In the genomic region with DNA sequence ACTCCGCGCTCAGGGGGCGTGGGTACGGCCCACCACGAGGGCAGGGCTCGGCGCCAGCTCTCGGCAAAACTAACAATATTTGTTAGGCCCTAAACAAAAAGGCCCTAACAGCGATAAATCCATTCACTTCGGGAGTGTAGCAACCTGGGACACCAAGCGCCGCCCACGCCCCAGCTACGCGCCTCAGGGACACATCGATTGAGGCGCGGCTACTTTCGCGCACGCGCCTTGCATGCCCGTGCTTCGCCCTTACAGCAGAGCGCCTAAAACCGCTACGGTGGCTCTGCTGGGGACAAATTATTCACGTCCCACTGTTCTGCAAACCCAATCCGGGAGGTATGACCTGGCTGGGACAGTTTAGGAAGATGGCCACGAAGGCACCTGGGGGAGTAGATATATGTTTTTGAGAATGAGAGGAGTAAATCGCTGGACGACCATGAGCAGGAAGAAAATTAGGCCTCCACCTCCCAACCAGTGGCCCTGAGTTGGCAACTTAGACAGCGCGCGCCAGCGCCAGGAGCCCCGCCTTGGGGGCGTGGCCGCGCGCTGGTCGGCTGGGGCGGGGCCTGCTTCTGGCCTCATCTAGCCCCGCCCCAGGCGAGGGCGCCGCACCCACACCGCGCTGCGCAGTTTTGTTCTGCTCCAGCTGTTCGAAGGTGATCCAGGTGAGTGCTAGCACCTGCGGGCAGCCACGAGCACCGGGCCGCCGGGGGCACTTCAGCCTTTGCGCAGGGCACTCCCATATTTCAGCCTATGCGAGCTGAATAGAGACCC, we compare ENCODE assay signal across 8 cellular contexts. TPM values are rescaled to one million over a fixed set of nuclear protein-coding genes. Genes with fewer than 3 reads are reported as not detected.
DNase-seq lines count a peak whose midpoint lies in the region; ATAC-seq and TF ChIP-seq lines count a peak whose summit lies in the region.

Gene MGST3, plus strand, starts transcription at position 606 of the 774 bp plus-strand sequence. CDS start 18,614 bp downstream, outside the sequence.

- peaks cover 8% of the 10 kb centered on the region for H3K36me3 Mint-ChIP-seq in activated T-cell treated with anti-CD3 and anti-CD28 coated beads, Interleukin-2, amount 50 U/mL, for 24 hours (ENCODE audit: low read depth)

- H3K9me3 Mint-ChIP-seq in activated T-cell treated with anti-CD3 and anti-CD28 coated beads, Interleukin-2, amount 50 U/mL, for 24 hours, result no peaks in the 10 kb centered on the region

- peak; percentile 85 for TF ChIP-seq POLR2A in erythroblast (IDR thresholded peaks at IDR 0.05; ENCODE audit: low read length)

- peak; percentile 80 for ATAC-seq in GM21737 (IDR thresholded peaks at IDR 0.05; ENCODE audit: unreplicated experiment)

- H3K27me3 Mint-ChIP-seq in activated T-cell treated with anti-CD3 and anti-CD28 coated beads, Interleukin-2, amount 50 U/mL, for 24 hours, result no peaks in the 10 kb centered on the region

- no peak within 1 kb of the TSS for H3K27ac Mint-ChIP-seq in activated T-cell treated with anti-CD3 and anti-CD28 coated beads, Interleukin-2, amount 50 U/mL, for 24 hours

- H3K4me3 Mint-ChIP-seq in activated T-cell treated with anti-CD3 and anti-CD28 coated beads, Interleukin-2, amount 50 U/mL, for 24 hours, result no peak within 1 kb of the TSS

- peaks cover 19% of the 10 kb centered on the region for H3K4me1 Mint-ChIP-seq in activated T-cell treated with anti-CD3 and anti-CD28 coated beads, Interleukin-2, amount 50 U/mL, for 24 hours (ENCODE audit: low read depth)

- DNase-seq in DMS79 (lab: John Stamatoyannopoulos, UW), result peak; percentile 90
- DNase-seq in KG1 (lab: John Stamatoyannopoulos, UW), result peak; percentile 100
- DNase-seq in activated T-cell treated with anti-CD3 and anti-CD28 coated beads, Interleukin-2, amount 50 U/mL, for 24 hours, result peak; percentile 96
- peak; percentile 98 for DNase-seq in erythroblast (lab: John Stamatoyannopoulos, UW)
- peak; percentile 97 for DNase-seq in mucosa of gallbladder (ENCODE audit: low spot score)
- DNase-seq in stimulated activated CD8-positive, alpha-beta memory T cell treated with anti-CD3 and anti-CD28 coated beads, Interleukin-4, amount 100 ng/mL, for 4 hours (ENCODE audit: low read depth in 2 of 2, low spot score in 1 of 2), result peak; percentile 84 to 93

TF ChIP-seq in PFSK-1, 5 proteins besides CTCF, POLR2A, EP300 and RAD21:
- TF ChIP-seq, protein P1, sequence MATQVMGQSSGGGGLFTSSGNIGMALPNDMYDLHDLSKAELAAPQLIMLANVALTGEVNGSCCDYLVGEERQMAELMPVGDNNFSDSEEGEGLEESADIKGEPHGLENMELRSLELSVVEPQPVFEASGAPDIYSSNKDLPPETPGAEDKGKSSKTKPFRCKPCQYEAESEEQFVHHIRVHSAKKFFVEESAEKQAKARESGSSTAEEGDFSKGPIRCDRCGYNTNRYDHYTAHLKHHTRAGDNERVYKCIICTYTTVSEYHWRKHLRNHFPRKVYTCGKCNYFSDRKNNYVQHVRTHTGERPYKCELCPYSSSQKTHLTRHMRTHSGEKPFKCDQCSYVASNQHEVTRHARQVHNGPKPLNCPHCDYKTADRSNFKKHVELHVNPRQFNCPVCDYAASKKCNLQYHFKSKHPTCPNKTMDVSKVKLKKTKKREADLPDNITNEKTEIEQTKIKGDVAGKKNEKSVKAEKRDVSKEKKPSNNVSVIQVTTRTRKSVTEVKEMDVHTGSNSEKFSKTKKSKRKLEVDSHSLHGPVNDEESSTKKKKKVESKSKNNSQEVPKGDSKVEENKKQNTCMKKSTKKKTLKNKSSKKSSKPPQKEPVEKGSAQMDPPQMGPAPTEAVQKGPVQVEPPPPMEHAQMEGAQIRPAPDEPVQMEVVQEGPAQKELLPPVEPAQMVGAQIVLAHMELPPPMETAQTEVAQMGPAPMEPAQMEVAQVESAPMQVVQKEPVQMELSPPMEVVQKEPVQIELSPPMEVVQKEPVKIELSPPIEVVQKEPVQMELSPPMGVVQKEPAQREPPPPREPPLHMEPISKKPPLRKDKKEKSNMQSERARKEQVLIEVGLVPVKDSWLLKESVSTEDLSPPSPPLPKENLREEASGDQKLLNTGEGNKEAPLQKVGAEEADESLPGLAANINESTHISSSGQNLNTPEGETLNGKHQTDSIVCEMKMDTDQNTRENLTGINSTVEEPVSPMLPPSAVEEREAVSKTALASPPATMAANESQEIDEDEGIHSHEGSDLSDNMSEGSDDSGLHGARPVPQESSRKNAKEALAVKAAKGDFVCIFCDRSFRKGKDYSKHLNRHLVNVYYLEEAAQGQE (IDR thresholded peaks at IDR 0.05; ENCODE audit: insufficient read depth in 1 of 2, low read depth in 2 of 2, low read length in 2 of 2), result no peak
- TF ChIP-seq POLR2AphosphoS5 (IDR thresholded peaks at IDR 0.05; ENCODE audit: low read depth, low read length) (peak; percentile 60), SIN3A (IDR thresholded peaks at IDR 0.05; ENCODE audit: borderline replicate concordance, insufficient read depth, low read length) (peak; percentile 77; the same call in 1 of the 2 replicates), FOXP2 (optimal IDR thresholded peaks at IDR 0.05; ENCODE audit: borderline replicate concordance, extremely low read depth, extremely low read length, insufficient read depth) (no peak)

RNA-seq across cellular contexts. Expression of gene MGST3, which starts in this region (rescaled TPM):
- 37.0 TPM for polyA plus RNA-seq in PFSK-1 (2012; ENCODE audit: insufficient read length, low read depth)
- total RNA-seq in mucosa of gallbladder, result 281 TPM

Comparison
In these comparisons a context has a peak if more than half of its experiments do, and no peak if none do; other contexts are left out.
1. Peak in every context shown above with its lines: DNase-seq and ATAC-seq.